Comparison of ENCODE assay signal across 8 cellular contexts in the genomic region with DNA sequence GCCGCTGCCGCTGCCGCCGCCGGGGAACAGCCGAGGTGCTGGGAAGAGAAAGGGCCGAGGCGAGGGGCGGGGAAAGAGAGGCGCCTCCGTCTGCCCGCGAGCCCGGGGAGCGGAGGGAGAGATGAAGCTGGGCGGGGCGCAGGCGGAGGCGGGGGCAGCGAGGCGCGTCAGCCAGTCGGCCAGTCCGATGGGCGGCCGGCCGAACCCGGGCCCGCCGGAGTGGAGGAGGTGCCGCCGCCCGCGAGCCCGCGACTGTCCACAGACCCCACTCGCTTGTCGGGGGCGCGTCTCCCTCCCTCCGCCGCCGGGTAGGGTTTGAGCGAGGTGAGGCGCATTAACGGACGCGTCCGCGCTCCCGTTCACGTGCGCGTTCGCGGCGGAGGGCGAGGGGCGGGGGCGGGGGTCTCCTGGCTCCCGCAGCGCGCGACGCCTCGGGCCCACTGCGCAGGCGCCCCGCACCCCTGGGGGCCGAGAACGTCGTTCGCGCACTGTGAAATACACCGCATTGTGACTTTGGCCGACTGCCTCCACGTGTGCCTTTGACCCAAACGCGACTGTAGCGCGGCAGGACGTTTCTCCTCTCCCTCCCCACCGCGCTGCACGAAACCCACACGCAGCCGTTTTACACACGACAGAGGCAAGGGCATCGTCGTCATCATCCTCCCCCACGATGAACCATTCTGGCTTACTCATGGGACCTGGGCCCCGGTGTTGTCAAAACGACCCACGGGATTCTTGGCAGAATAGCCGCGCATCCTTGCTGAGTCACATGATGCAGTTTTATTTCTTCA. TPM values are rescaled to one million over a fixed set of nuclear protein-coding genes. Genes with fewer than 3 reads are reported as not detected.
A peak's percentile ranks its signal among the peaks of the same experiment; 100 is the strongest.
DNase-seq lines count a peak whose midpoint lies in the region; ATAC-seq and TF ChIP-seq lines count a peak whose summit lies in the region.

Gene NUDT11 (minus strand): TSS at position 92 of the 791 bp plus-strand sequence. CDS start 148 bp downstream, outside the sequence.

- H4K8ac ChIP-seq in mesendoderm (ENCODE audit: low read depth, low read length) = no peak within 1 kb of the TSS

- H3K18ac ChIP-seq in mesendoderm (ENCODE audit: low read length) = peak within 1 kb of the TSS; percentile 43

- no peak within 1 kb of the TSS for H2BK120ac ChIP-seq in mesendoderm (ENCODE audit: low read depth, low read length)

- no peaks in the 10 kb centered on the region for H3K79me2 ChIP-seq in mesendoderm (ENCODE audit: control insufficient read depth, insufficient read depth, low read length)

- H3K4ac ChIP-seq in mesendoderm (ENCODE audit: low read depth, low read length) = no peak within 1 kb of the TSS

- H3K4me2 ChIP-seq in mesendoderm (ENCODE audit: low read length) = peak within 1 kb of the TSS; percentile 52

- H3K4me1 ChIP-seq in ectodermal cell (ENCODE audit: control insufficient read depth, insufficient read depth, low read length) (no peaks in the 10 kb centered on the region), mesendoderm (ENCODE audit: control insufficient read depth, low read depth, low read length) (no peaks in the 10 kb centered on the region)

- DNase-seq in GM12864 (ENCODE audit: low read depth) (no peak), KBM-7 (peak; percentile 86), mesendoderm (peak; percentile 81)
- peak; percentile 35 to 39 for DNase-seq in activated CD4-positive, alpha-beta T cell treated with anti-CD3 and anti-CD28 coated beads for 4 hours
- peak; percentile 19 for DNase-seq in stimulated activated CD8-positive, alpha-beta memory T cell treated with anti-CD3 and anti-CD28 coated beads, Interleukin-7, amount 100 ng/mL, for 24 hours (ENCODE audit: low read depth)
- no peak for DNase-seq in NK-92 treated with Interleukin-12 subunit alpha and Interleukin-12 subunit beta, amount 100 ng/mL, for 24 hours (lab: John Stamatoyannopoulos, UW)

- no peak within 1 kb of the TSS for H2AK5ac ChIP-seq in mesendoderm (ENCODE audit: low read length)

- in situ Hi-C loops in KBM-7 (cut with MboI; ENCODE audit: low pct_unique_long_range_greater_than_20kb, low sequenced_read_pairs) = no loop called here

- no peaks in the 10 kb centered on the region for H3K27me3 ChIP-seq in ectodermal cell (ENCODE audit: control insufficient read depth, insufficient read depth, low read length, poor library complexity, severe bottlenecking)
- H3K27me3 ChIP-seq in mesendoderm (ENCODE audit: insufficient read depth, low read length, poor library complexity) = no peaks in the 10 kb centered on the region

- H3K23ac ChIP-seq in mesendoderm (ENCODE audit: low read length) = no peak within 1 kb of the TSS

- no peak within 1 kb of the TSS for H2BK5ac ChIP-seq in mesendoderm (ENCODE audit: low read length)

- ATAC-seq in HG03097 (IDR thresholded peaks at IDR 0.05; ENCODE audit: low FRiP score, unreplicated experiment) = no peak

- H3K56ac ChIP-seq in mesendoderm (ENCODE audit: low read length) = peak within 1 kb of the TSS; percentile 89

- no peaks in the 10 kb centered on the region for H3K9me3 ChIP-seq in ectodermal cell (ENCODE audit: control insufficient read depth, low read length)

- H3K4me3 ChIP-seq in GM12864 (ENCODE audit: low read depth, low read length) (peak within 1 kb of the TSS; percentile 38), ectodermal cell (ENCODE audit: insufficient read depth, low read depth, low read length) (peak within 1 kb of the TSS; percentile 51), mesendoderm (ENCODE audit: low read length) (peak within 1 kb of the TSS; percentile 60)

- peak within 1 kb of the TSS; percentile 68 for H3K9ac ChIP-seq in mesendoderm (ENCODE audit: low read length)

- H2BK15ac ChIP-seq in mesendoderm (replicated peaks; ENCODE audit: low read depth) = no peak within 1 kb of the TSS

- 1% methylated on average over 94 to 96 of the region's 96 CpGs for WGBS in ectodermal cell, 2 experiments
- no CpG with 5 or more reads among the region's 96 CpGs for WGBS in mesendoderm (ENCODE audit: extremely low coverage, insufficient coverage, low lambda C conversion rate)

- H3K79me1 ChIP-seq in mesendoderm (ENCODE audit: low read length) = no peaks in the 10 kb centered on the region

- H3K36me3 ChIP-seq in ectodermal cell (ENCODE audit: control insufficient read depth, insufficient read depth, low read length) = no peaks in the 10 kb centered on the region
- H3K36me3 ChIP-seq in mesendoderm (ENCODE audit: control insufficient read depth, insufficient read depth, low read length) = no peaks in the 10 kb centered on the region

- no peak within 1 kb of the TSS for H4K5ac ChIP-seq in mesendoderm (ENCODE audit: low read length)

- H3K27ac ChIP-seq in ectodermal cell (ENCODE audit: insufficient read depth, low read depth, low read length, poor library complexity, severe bottlenecking) (peak within 1 kb of the TSS; percentile 36), mesendoderm (ENCODE audit: low read depth, low read length) (no peak within 1 kb of the TSS)

- no peak for TF ChIP-seq CTCF in GM12864 (IDR thresholded peaks at IDR 0.05; ENCODE audit: low read depth, low read length, missing control alignments)

RNA-seq across cellular contexts. Expression of gene NUDT11, which starts in this region (rescaled TPM):
- polyA plus RNA-seq in ectodermal cell (2013, experiment 1 of 4) = 50.5 TPM
- polyA plus RNA-seq in ectodermal cell (2013, experiment 2 of 4) = 48.3 TPM
- polyA plus RNA-seq in ectodermal cell (2013, experiment 3 of 4) = 42.8 TPM
- 44.9 TPM for polyA plus RNA-seq in ectodermal cell (2013, experiment 4 of 4)
- polyA plus RNA-seq in mesendoderm (2013, experiment 1 of 2) = 26.3 TPM
- polyA plus RNA-seq in mesendoderm (2013, experiment 2 of 2) = 26.7 TPM

Comparison
In these comparisons a context has a peak if more than half of its experiments do, and no peak if none do; other contexts are left out.
1. DNase-seq: peak in KBM-7 (single experiment), activated CD4-positive, alpha-beta T cell treated with anti-CD3 and anti-CD28 coated beads for 4 hours (2 of 2), mesendoderm (single experiment) and stimulated activated CD8-positive, alpha-beta memory T cell treated with anti-CD3 and anti-CD28 coated beads, Interleukin-7, amount 100 ng/mL, for 24 hours (single experiment); none in GM12864 (single experiment) and NK-92 treated with Interleukin-12 subunit alpha and Interleukin-12 subunit beta, amount 100 ng/mL, for 24 hours (single experiment).
2. Peak in every context shown above with its lines, with median percentiles within 50 percentile points of each other: H3K4me3 ChIP-seq.